In genomic region chr16:27641734-27642415, GRCh38 we compare ENCODE assay signal across 8 cellular contexts.
DNase-seq lines count a peak whose midpoint lies in the region; ATAC-seq, FAIRE-seq and TF ChIP-seq lines count a peak whose summit lies in the region.
"Not testable (repeated sequence)": the region's sequence is repeated elsewhere in the genome, so short reads cannot be mapped to it uniquely, and the experiment has no call there.

No MANE protein-coding gene starts in this region.

- not testable (repeated sequence) for H3K23me2 ChIP-seq in H1 (ENCODE audit: low read depth, low read length)

- H3K14ac ChIP-seq in H1 (ENCODE audit: insufficient read length): not testable (repeated sequence)

- not testable (repeated sequence) for TF ChIP-seq EP300 in K562 (IDR thresholded peaks at IDR 0.05; ENCODE audit: low read length); H1 (IDR thresholded peaks at IDR 0.05; ENCODE audit: borderline replicate concordance in 1 of 2, low read depth in 2 of 2, low read length in 2 of 2)

- H2AFZ ChIP-seq in K562 (ENCODE audit: low read depth, low read length); H1 (ENCODE audit: low read length): not testable (repeated sequence)

- H3K36me3 Mint-ChIP-seq in WTC11; progenitor cell of endocrine pancreas (ENCODE audit: insufficient read depth): not testable (repeated sequence)

- H3K4me3 Mint-ChIP-seq in WTC11; progenitor cell of endocrine pancreas (ENCODE audit: low read depth): not testable (repeated sequence)

- H4K8ac ChIP-seq in H1 (ENCODE audit: extremely low read depth, insufficient read depth, low read length): not testable (repeated sequence)

- not testable (repeated sequence) for H3K9ac ChIP-seq in K562 (ENCODE audit: insufficient read depth in 1 of 2, low read depth in 2 of 2, low read length in 2 of 2); H1 (replicated peaks in 1 of 4; ENCODE audit: extremely low read depth in 1 of 4, low read depth in 3 of 4, low read length in 3 of 4)

- FAIRE-seq in K562 (lab: Jason Lieb, UNC); H1 (lab: Jason Lieb, UNC): not testable (repeated sequence)

- WGBS in K562 (ENCODE audit: insufficient coverage, low coverage, missing lambda C conversion rate): 86% methylated on average over 9 of the region's 10 CpGs
- WGBS in H1 (ENCODE audit: extremely low coverage in 1 of 2, insufficient coverage in 1 of 2, insufficient read length in 1 of 2, insufficient replicate concordance in 2 of 2, low coverage in 1 of 2, low lambda C conversion rate in 2 of 2, missing lambda C conversion rate in 1 of 2), 2 experiments: 82% methylated on average over 7 of the region's 10 CpGs; no CpG with 5 or more reads in 1 of the 2 experiments
- 91 to 96% methylated on average over 4 to 5 of the region's 10 CpGs for WGBS in esophagus squamous epithelium, 2 donors

- not testable (repeated sequence) for H2AK5ac ChIP-seq in H1 (ENCODE audit: low read depth, low read length)

- not testable (repeated sequence) for H3K4me3 ChIP-seq in H7 (ENCODE audit: insufficient read depth, low read depth, low read length); HEK293 (ENCODE audit: low read depth, low read length); K562; H1 (ENCODE audit: extremely low read depth in 1 of 4, insufficient read depth in 2 of 4, low read depth in 3 of 4, low read length in 4 of 4); esophagus squamous epithelium

- TF ChIP-seq CTCF in HEK293 (tag by site-specific recombination; IDR thresholded peaks at IDR 0.05); WTC11 (IDR thresholded peaks at IDR 0.05); K562 (IDR thresholded peaks at IDR 0.05 in 2 of 3, conservative IDR thresholded peaks at IDR 0.05 in 1 of 3; ENCODE audit: insufficient read depth in 2 of 3, low read depth in 1 of 3, low read length in 3 of 3); H1 (IDR thresholded peaks at IDR 0.05; ENCODE audit: control extremely low read depth in 1 of 3, insufficient read depth in 1 of 3, low read depth in 1 of 3, low read length in 3 of 3); esophagus squamous epithelium (IDR thresholded peaks at IDR 0.05); progenitor cell of endocrine pancreas (IDR thresholded peaks at IDR 0.05; ENCODE audit: unreplicated experiment): not testable (repeated sequence)

- H2BK20ac ChIP-seq in H1 (ENCODE audit: low read length): not testable (repeated sequence)

- not testable (repeated sequence) for TF ChIP-seq RAD21 in K562 (CRISPR knock-in tag; conservative IDR thresholded peaks at IDR 0.05 in 1 of 2, IDR thresholded peaks at IDR 0.05 in 1 of 2); H1 (IDR thresholded peaks at IDR 0.05 in 1 of 2, conservative IDR thresholded peaks at IDR 0.05 in 1 of 2; ENCODE audit: low read depth in 2 of 2, low read length in 2 of 2)

- peak; percentile 44 for DNase-seq in H7
- DNase-seq in WTC11 (ENCODE audit: low spot score); K562 (ENCODE audit: extremely low read depth in 1 of 4, low spot score in 3 of 4); H1 (ENCODE audit: low read depth in 1 of 2, low spot score in 2 of 2); esophagus squamous epithelium (lab: John Stamatoyannopoulos, UW); progenitor cell of endocrine pancreas (ENCODE audit: low spot score, unreplicated experiment): not testable (repeated sequence)
- DNase-seq in posterior vena cava (ENCODE audit: low spot score): peak; percentile 26

- intact Hi-C loops in K562 (cut with micrococcal nuclease) (loop anchor here (2.0 to 10.0 kb wide), 2 partner anchors 225 to 333 kb away; no protein-coding TSS in a partner anchor), esophagus squamous epithelium (cut with DNase I) (loop anchor here (10.0 kb wide), 1 partner anchor 333 kb away; no protein-coding TSS in a partner anchor)
- intact Hi-C loops in posterior vena cava (cut with DNase I): not testable (repeated sequence)

- H3K56ac ChIP-seq in H1 (replicated peaks; ENCODE audit: insufficient read length, low read depth, low read length): not testable (repeated sequence)

- not testable (repeated sequence) for H3K23ac ChIP-seq in H1 (ENCODE audit: insufficient read length)

- in situ Hi-C loops in K562 (cut with MboI): not testable (repeated sequence)

- BruUV-seq in K562 (replicated peaks; lab: Mats Ljungman, UMichigan): not testable (repeated sequence)

- not testable (repeated sequence) for H3K27ac ChIP-seq in HEK293 (ENCODE audit: extremely low read depth, low read depth, low read length); K562 (ENCODE audit: extremely low read depth, low read depth, low read length); H1 (ENCODE audit: low read depth, low read length)
- H3K27ac ChIP-seq in esophagus squamous epithelium: peak overlapping the region in 3 of 4 donors; percentile 85 to 91 (median 90)

- ATAC-seq in WTC11, K562: not testable (repeated sequence)

- CTCF ChIA-PET in HEK293 (lab: Yijun Ruan, JAX) (interaction anchor here (0.7 to 2.3 kb wide), 7 partner anchors 12 to 226 kb away, joined by 3 to 13 read pairs (median 4); no protein-coding TSS in a partner anchor), WTC11 (lab: Charles Lee) (interaction anchor here (0.7 to 2.3 kb wide), 9 partner anchors 49 to 449 kb away, joined by 3 to 30 read pairs (median 6); no protein-coding TSS in a partner anchor), H1 (lab: Charles Lee; ENCODE audit: partially characterized antibody) (interaction anchor here (0.7 to 3.0 kb wide), 14 partner anchors 11 to 1965 kb away, joined by 3 to 35 read pairs (median 4); no protein-coding TSS in a partner anchor)
- CTCF ChIA-PET in K562 (lab: Yijun Ruan, JAX; ENCODE audit: low intra/inter-chr PET ratio): not testable (repeated sequence)

- H3K9me3 ChIP-seq in HEK293 (ENCODE audit: control insufficient read depth, insufficient read depth, low read depth, low read length); K562 (replicated peaks; ENCODE audit: control insufficient read depth, insufficient read depth, low read depth, low read length); H1 (ENCODE audit: insufficient read depth in 2 of 2, low read depth in 1 of 2, low read length in 1 of 2); esophagus squamous epithelium: not testable (repeated sequence)

- H3K4me2 ChIP-seq in K562 (ENCODE audit: insufficient read depth, low read length); H1 (ENCODE audit: insufficient read depth in 1 of 2, low read depth in 2 of 2, low read length in 2 of 2): not testable (repeated sequence)

- not testable (repeated sequence) for H4K91ac ChIP-seq in H1 (replicated peaks; ENCODE audit: insufficient read length, low read length)

- H3K18ac ChIP-seq in H1 (ENCODE audit: extremely low read depth, low read length): not testable (repeated sequence)

- not testable (repeated sequence) for H3K79me1 ChIP-seq in H1 (ENCODE audit: low read depth, low read length)

- H3K4me1 Mint-ChIP-seq in WTC11: peaks cover 15% of the 10 kb centered on the region
- H3K4me1 Mint-ChIP-seq in progenitor cell of endocrine pancreas (ENCODE audit: low read depth): not testable (repeated sequence)

- not testable (repeated sequence) for H2BK5ac ChIP-seq in H1 (ENCODE audit: low read depth, low read length)

- not testable (repeated sequence) for H4K5ac ChIP-seq in H1 (ENCODE audit: insufficient read length, low read depth, low read length)

- H3K9me1 ChIP-seq in K562 (ENCODE audit: control insufficient read depth, insufficient read depth, low read length): not testable (repeated sequence)

- not testable (repeated sequence) for H3K27me3 ChIP-seq in H7 (ENCODE audit: control insufficient read depth, insufficient read depth, low read length); K562 (ENCODE audit: control insufficient read depth in 2 of 2, insufficient read depth in 2 of 2, low read length in 2 of 2); H1 (replicated peaks in 1 of 4; ENCODE audit: control insufficient read depth in 3 of 4, extremely low read depth in 1 of 4, insufficient read depth in 3 of 4, low read length in 3 of 4); esophagus squamous epithelium

- H2BK120ac ChIP-seq in H1 (replicated peaks; ENCODE audit: low read depth, low read length): not testable (repeated sequence)

- not testable (repeated sequence) for H2BK12ac ChIP-seq in H1 (ENCODE audit: low read depth, low read length)

- not testable (repeated sequence) for TF ChIP-seq POLR2A in K562 (conservative IDR thresholded peaks at IDR 0.05); H1 (IDR thresholded peaks at IDR 0.05; ENCODE audit: control extremely low read depth in 1 of 2, low read depth in 2 of 2, low read length in 2 of 2); esophagus squamous epithelium (IDR thresholded peaks at IDR 0.05)

- H3K79me2 ChIP-seq in K562 (ENCODE audit: control insufficient read depth, insufficient read depth, low read length); H1 (ENCODE audit: control insufficient read depth in 1 of 2, insufficient read depth in 2 of 2, low read length in 2 of 2): not testable (repeated sequence)

- not testable (repeated sequence) for H3K4ac ChIP-seq in H1 (replicated peaks; ENCODE audit: insufficient read length, low read depth, low read length)

- H3K27ac Mint-ChIP-seq in WTC11: peak overlapping the region; percentile 57; the same call in 1 of the 2 replicates
- H3K27ac Mint-ChIP-seq in progenitor cell of endocrine pancreas: peak overlapping the region; percentile 7

- not testable (repeated sequence) for H3K36me3 ChIP-seq in H7 (replicated peaks; ENCODE audit: control insufficient read depth, insufficient read depth, low read length); HEK293 (ENCODE audit: control insufficient read depth in 2 of 2, insufficient read depth in 1 of 2, low read length in 2 of 2); K562 (ENCODE audit: control insufficient read depth, insufficient read depth, low read length); H1 (ENCODE audit: control insufficient read depth in 2 of 4, insufficient read depth in 4 of 4, low read length in 3 of 4)
- H3K36me3 ChIP-seq in esophagus squamous epithelium: peaks cover 0 to 13% (median 0%) of the 10 kb centered on the region in 3 donors

- 0 out of 2 replicates have a peak overlapping the region, but pooled peaks have one; percentile 5 for H2BK15ac ChIP-seq in H1 (ENCODE audit: low read length)

- not testable (repeated sequence) for H3K27me3 Mint-ChIP-seq in WTC11 (ENCODE audit: low read depth); progenitor cell of endocrine pancreas

- POLR2A ChIA-PET in HEK293 (lab: Yijun Ruan, JAX); WTC11 (lab: Charles Lee); K562 (lab: Yijun Ruan, JAX); H1 (lab: Charles Lee; ENCODE audit: partially characterized antibody): not testable (repeated sequence)

- not testable (repeated sequence) for H3K4me1 ChIP-seq in HEK293 (ENCODE audit: control insufficient read depth, insufficient read depth, low read length); K562 (replicated peaks in 1 of 2; ENCODE audit: control insufficient read depth in 2 of 2, insufficient read depth in 2 of 2, low read length in 2 of 2); H1 (replicated peaks in 1 of 4; ENCODE audit: control insufficient read depth in 3 of 4, insufficient read depth in 4 of 4, low read length in 3 of 4)
- H3K4me1 ChIP-seq in esophagus squamous epithelium: peaks cover 13 to 56% (median 18%) of the 10 kb centered on the region in 3 donors

- not testable (repeated sequence) for H3K9me3 Mint-ChIP-seq in WTC11; progenitor cell of endocrine pancreas (ENCODE audit: low read depth)

- not testable (repeated sequence) for H4K20me1 ChIP-seq in K562 (replicated peaks; ENCODE audit: control insufficient read depth, insufficient read depth, low read length); H1 (replicated peaks in 1 of 2; ENCODE audit: control insufficient read depth in 1 of 2, insufficient read depth in 2 of 2, low read length in 2 of 2)
